Comparison of ENCODE assay signal across 12 cellular contexts in the genomic region with DNA sequence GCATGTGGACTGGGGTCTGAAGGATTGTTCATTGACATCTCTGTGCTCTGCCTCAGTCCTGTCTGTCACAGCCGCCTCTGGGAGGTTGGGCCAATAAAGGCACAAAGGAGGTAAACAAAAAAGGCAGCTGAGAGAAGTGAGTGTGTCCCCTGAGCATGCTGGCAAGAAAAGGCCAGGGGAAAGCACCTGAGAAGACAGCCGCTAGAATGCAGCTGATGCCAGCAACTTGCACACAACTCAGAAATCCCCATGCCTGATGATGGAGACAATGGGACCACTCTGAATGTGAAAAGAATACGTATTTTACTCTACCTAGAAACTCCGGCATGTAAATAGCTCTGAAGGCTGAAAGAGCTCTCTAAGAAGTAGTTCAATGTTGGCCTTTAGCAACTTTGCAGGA.
"Had no signal": no experiment of that assay in that cellular context is flagged by ENCODE, and none has a peak within 500 bp of the region (broad histone marks: within the 10 kb centered on the region; RNA-seq: fewer than 3 reads in every experiment).

No MANE protein-coding gene starts in this region.

- H3K27me3 Mint-ChIP-seq: effector memory CD8-positive, alpha-beta T cell had no signal

- H3K4me1 Mint-ChIP-seq: activated naive CD4-positive, alpha-beta T cell treated with anti-CD3 and anti-CD28 coated beads, Interleukin-2, amount 50 U/mL, for 24 hours had no signal

- H3K27ac ChIP-seq: brain microvascular endothelial cell, ovary, stomach, thoracic aorta had no signal

- H3K27me3 ChIP-seq: brain microvascular endothelial cell, ovary, stomach had no signal

- H3K9me3 ChIP-seq: ovary, stomach, thoracic aorta had no signal

- H3K4me1 ChIP-seq: stomach had no signal

- H3K36me3 Mint-ChIP-seq: activated naive CD4-positive, alpha-beta T cell treated with anti-CD3 and anti-CD28 coated beads, Interleukin-2, amount 50 U/mL, for 24 hours had no signal

- ATAC-seq: effector memory CD8-positive, alpha-beta T cell; left ventricle myocardium superior had no signal

- H3K27ac Mint-ChIP-seq: activated naive CD4-positive, alpha-beta T cell treated with anti-CD3 and anti-CD28 coated beads, Interleukin-2, amount 50 U/mL, for 24 hours; T-helper 1 cell treated with Interleukin-12 subunit alpha and Interleukin-12 subunit beta and Interleukin-4 antibody, amounts not matched to agents 30 μg/mL and 1 μg/mL, for 36 hours had no signal

- DNase-seq: activated CD4-positive, alpha-beta T cell treated with anti-CD3 and anti-CD28 coated beads, Interleukin-2, amount 50 U/mL, for 1 hour; amygdala; brain microvascular endothelial cell; effector memory CD8-positive, alpha-beta T cell; hippocampal formation; left ventricle myocardium superior; ovary; stimulated activated CD4-positive, alpha-beta T cell treated with anti-CD3 and anti-CD28 coated beads, Interleukin-4, amount 100 ng/mL, for 1 hour; stomach had no signal

- H3K9me3 Mint-ChIP-seq: activated naive CD4-positive, alpha-beta T cell treated with anti-CD3 and anti-CD28 coated beads, Interleukin-2, amount 50 U/mL, for 24 hours; T-helper 1 cell treated with Interleukin-12 subunit alpha and Interleukin-12 subunit beta and Interleukin-4 antibody, amounts not matched to agents 30 μg/mL and 1 μg/mL, for 36 hours had no signal

- H3K36me3 ChIP-seq: brain microvascular endothelial cell, ovary, stomach, thoracic aorta had no signal

- H3K4me3 ChIP-seq: ovary, stomach, thoracic aorta had no signal

- H3K4me3 Mint-ChIP-seq: activated naive CD4-positive, alpha-beta T cell treated with anti-CD3 and anti-CD28 coated beads, Interleukin-2, amount 50 U/mL, for 24 hours; effector memory CD8-positive, alpha-beta T cell; T-helper 1 cell treated with Interleukin-12 subunit alpha and Interleukin-12 subunit beta and Interleukin-4 antibody, amounts not matched to agents 30 μg/mL and 1 μg/mL, for 36 hours had no signal
